In genomic region chr6:41451515-41452163, GRCh38 we compare ENCODE assay signal across 18 cellular contexts.
DNase-seq lines count a peak whose midpoint lies in the region; ATAC-seq and TF ChIP-seq lines count a peak whose summit lies in the region.
"Had no signal": no experiment of that assay in that cellular context is flagged by ENCODE, and none has a peak within 500 bp of the region (broad histone marks: within the 10 kb centered on the region; RNA-seq: fewer than 3 reads in every experiment).

No MANE protein-coding gene starts in this region.

- no peak overlapping the region for H3K4me3 Mint-ChIP-seq in activated CD4-positive, alpha-beta T cell treated with anti-CD3 and anti-CD28 coated beads, Interleukin-2, amount 10 ng/mL, durations not matched to agents 24 days and 14 days
- H3K4me3 Mint-ChIP-seq: immature natural killer cell had no signal

- intact Hi-C loops in activated CD4-positive, alpha-beta T cell treated with anti-CD3 and anti-CD28 coated beads, Interleukin-2, amount 10 ng/mL, durations not matched to agents 24 days and 14 days (cut with micrococcal nuclease), result no loop called here

- H3K36me3 Mint-ChIP-seq in activated CD4-positive, alpha-beta T cell treated with anti-CD3 and anti-CD28 coated beads, Interleukin-2, amount 10 ng/mL, durations not matched to agents 24 days and 14 days (ENCODE audit: low read depth), result no peaks in the 10 kb centered on the region
- H3K36me3 Mint-ChIP-seq: immature natural killer cell had no signal

- H3K36me3 ChIP-seq in BLaER1 (no peaks in the 10 kb centered on the region), skeletal muscle tissue (ENCODE audit: control insufficient read depth in 3 of 3, insufficient read depth in 3 of 3, low read length in 3 of 3) (no peaks in the 10 kb centered on the region)
- H3K36me3 ChIP-seq: suprapubic skin had no signal

- H3K27me3 ChIP-seq in BLaER1 (no peaks in the 10 kb centered on the region), skeletal muscle tissue (ENCODE audit: control insufficient read depth in 3 of 3, insufficient read depth in 3 of 3, low read length in 3 of 3) (peaks cover 0 to 5% (median 0%) of the 10 kb centered on the region in 3 donors)
- H3K27me3 ChIP-seq: body of pancreas had no signal

- peak overlapping the region; percentile 3; the same call in 1 of the 2 replicates for H3K4me3 ChIP-seq in BLaER1
- H3K4me3 ChIP-seq in choroid plexus epithelial cell (ENCODE audit: low read depth, low read length), result no peak overlapping the region
- peak overlapping the region; percentile 33 to 67 (median 60) for H3K4me3 ChIP-seq in skeletal muscle tissue (ENCODE audit: low read length in 3 of 3)
- H3K4me3 ChIP-seq: body of pancreas, suprapubic skin had no signal

- H3K4me2 ChIP-seq in BLaER1, result peak overlapping the region; percentile 83

- H3K27ac ChIP-seq in BLaER1 (no peak overlapping the region; the same call in 1 of the 2 replicates), skeletal muscle tissue (ENCODE audit: low read depth, low read length) (peak overlapping the region; percentile 93), substantia nigra (ENCODE audit: low read depth, low read length, poor library complexity, severe bottlenecking) (no peak overlapping the region)
- H3K27ac ChIP-seq: body of pancreas, suprapubic skin, VCaP had no signal

- no peaks in the 10 kb centered on the region for H3K9me3 Mint-ChIP-seq in activated CD4-positive, alpha-beta T cell treated with anti-CD3 and anti-CD28 coated beads, Interleukin-2, amount 10 ng/mL, durations not matched to agents 24 days and 14 days
- H3K9me3 Mint-ChIP-seq: immature natural killer cell had no signal

- DNase-seq in choroid plexus epithelial cell (ENCODE audit: low read depth), result peak; percentile 66
- peak; percentile 44 for DNase-seq in inferior parietal cortex (ENCODE audit: extremely low spot score)
- no peak for DNase-seq in substantia nigra (lab: John Stamatoyannopoulos, UW)
- no peak for DNase-seq in activated CD4-positive, alpha-beta T cell treated with anti-CD3 and anti-CD28 coated beads, Interleukin-2, amount 10 ng/mL, durations not matched to agents 24 days and 14 days
- DNase-seq in NCI-H2107 (lab: John Stamatoyannopoulos, UW), result no peak
- DNase-seq: activated T-cell treated with anti-CD3 and anti-CD28 coated beads, Interleukin-2, amount 50 U/mL, for 1 hour; AML-193; body of pancreas; immature natural killer cell; NCI-H1048; NCI-H748 treated with DMSO at 0.1 percent for 48 hours; SIG-M5; stimulated activated CD4-positive, alpha-beta T cell treated with anti-CD3 and anti-CD28 coated beads, Interleukin-2, amount 100 ng/mL, for 48 hours had no signal

- H3K27ac Mint-ChIP-seq in activated CD4-positive, alpha-beta T cell treated with anti-CD3 and anti-CD28 coated beads, Interleukin-2, amount 10 ng/mL, durations not matched to agents 24 days and 14 days, result no peak overlapping the region
- H3K27ac Mint-ChIP-seq: immature natural killer cell had no signal

- H3K4me1 Mint-ChIP-seq in activated CD4-positive, alpha-beta T cell treated with anti-CD3 and anti-CD28 coated beads, Interleukin-2, amount 10 ng/mL, durations not matched to agents 24 days and 14 days, result no peaks in the 10 kb centered on the region
- H3K4me1 Mint-ChIP-seq: immature natural killer cell had no signal

- H3K9ac ChIP-seq in BLaER1 (peak overlapping the region; percentile 12; the same call in 1 of the 2 replicates), skeletal muscle tissue (ENCODE audit: low read depth in 1 of 3, low read length in 3 of 3) (peak overlapping the region; percentile 57 to 84 (median 69))

- peaks cover 21% of the 10 kb centered on the region for H3K27me3 Mint-ChIP-seq in activated CD4-positive, alpha-beta T cell treated with anti-CD3 and anti-CD28 coated beads, Interleukin-2, amount 10 ng/mL, durations not matched to agents 24 days and 14 days

- TF ChIP-seq CTCF in choroid plexus epithelial cell (conservative IDR thresholded peaks at IDR 0.05; ENCODE audit: low read depth, low read length), result no peak

- H3K9me3 ChIP-seq in BLaER1, result no peaks in the 10 kb centered on the region
- no peaks in the 10 kb centered on the region for H3K9me3 ChIP-seq in skeletal muscle tissue (ENCODE audit: control insufficient read depth in 3 of 3, low read length in 3 of 3)
- H3K9me3 ChIP-seq: body of pancreas, suprapubic skin had no signal

- peaks cover 59% of the 10 kb centered on the region for H3K4me1 ChIP-seq in BLaER1
- peaks cover 27 to 46% (median 34%) of the 10 kb centered on the region in 3 donors for H3K4me1 ChIP-seq in skeletal muscle tissue (ENCODE audit: control insufficient read depth in 3 of 3, insufficient read depth in 3 of 3, low read length in 3 of 3)

- ATAC-seq in GM18520 (IDR thresholded peaks at IDR 0.05; ENCODE audit: unreplicated experiment), result no peak
- ATAC-seq: body of pancreas had no signal

- no peaks in the 10 kb centered on the region for H4K20me1 ChIP-seq in BLaER1

Comparison
In these comparisons a context has a peak if more than half of its experiments do, and no peak if none do; other contexts are left out.
1. DNase-seq: peak in choroid plexus epithelial cell (single experiment) and inferior parietal cortex (single experiment); none in substantia nigra (0 of 49), activated CD4-positive, alpha-beta T cell treated with anti-CD3 and anti-CD28 coated beads, Interleukin-2, amount 10 ng/mL, durations not matched to agents 24 days and 14 days (single experiment) and NCI-H2107 (single experiment).